9 cellular contexts compared by ENCODE assay signal in genomic region chr22:50169181-50169759, GRCh38. TPM values are rescaled to one million over a fixed set of nuclear protein-coding genes. Genes with fewer than 3 reads are reported as not detected.
DNase-seq lines count a peak whose midpoint lies in the region; ATAC-seq, FAIRE-seq and TF ChIP-seq lines count a peak whose summit lies in the region.
"Had no signal": no experiment of that assay in that cellular context is flagged by ENCODE, and none has a peak within 500 bp of the region (broad histone marks: within the 10 kb centered on the region; RNA-seq: fewer than 3 reads in every experiment).

No MANE protein-coding gene starts in this region.

- FAIRE-seq in GM19239 (lab: Jason Lieb, UNC) = no peak
- FAIRE-seq: frontal cortex had no signal

- peak overlapping the region in 3 of 4 donors; percentile 41 to 53 (median 50) for H3K4me3 ChIP-seq in transverse colon

- in situ Hi-C loops in transverse colon (cut with MboI; ENCODE audit: low pct_ligation_motif_present in 1 of 4, low pct_unique_long_range_greater_than_20kb in 1 of 4, low sequenced_read_pairs in 3 of 4) = no loop called here

- H3K27ac Mint-ChIP-seq in activated T-helper 2 cell treated with anti-CD3 and anti-CD28 coated beads, Interferon-gamma antibody, Interleukin-2, Interleukin-4, amounts not matched to agents 10 μg/mL and 5 μg/mL and 100 μg/mL, durations not matched to agents 14 hours and 24 hours and 36 hours = no peak overlapping the region
- H3K27ac Mint-ChIP-seq in memory B cell = peak overlapping the region; percentile 82

- H3K9me3 ChIP-seq in transverse colon = no peaks in the 10 kb centered on the region

- H3K4me1 ChIP-seq in transverse colon = peaks cover 0 to 13% (median 11%) of the 10 kb centered on the region in 4 donors

- peaks cover 12% of the 10 kb centered on the region for H3K4me1 Mint-ChIP-seq in activated T-helper 2 cell treated with anti-CD3 and anti-CD28 coated beads, Interferon-gamma antibody, Interleukin-2, Interleukin-4, amounts not matched to agents 10 μg/mL and 5 μg/mL and 100 μg/mL, durations not matched to agents 14 hours and 24 hours and 36 hours (ENCODE audit: low read depth)
- H3K4me1 Mint-ChIP-seq in memory B cell = peaks cover 11% of the 10 kb centered on the region

- no peaks in the 10 kb centered on the region for H3K36me3 Mint-ChIP-seq in activated T-helper 2 cell treated with anti-CD3 and anti-CD28 coated beads, Interferon-gamma antibody, Interleukin-2, Interleukin-4, amounts not matched to agents 10 μg/mL and 5 μg/mL and 100 μg/mL, durations not matched to agents 14 hours and 24 hours and 36 hours (ENCODE audit: low read depth)
- H3K36me3 Mint-ChIP-seq in memory B cell = no peaks in the 10 kb centered on the region

- intact Hi-C loops in activated T-helper 2 cell treated with anti-CD3 and anti-CD28 coated beads, Interferon-gamma antibody, Interleukin-2, Interleukin-4, amounts not matched to agents 10 μg/mL and 5 μg/mL and 100 μg/mL, durations not matched to agents 14 hours and 24 hours and 36 hours (cut with micrococcal nuclease) = no loop called here
- intact Hi-C loops in transverse colon (cut with DNase I; ENCODE audit: low total_unique reads) = no loop called here

- no peak for TF ChIP-seq POLR2A in transverse colon (IDR thresholded peaks at IDR 0.05)

- H3K27me3 Mint-ChIP-seq in activated T-helper 2 cell treated with anti-CD3 and anti-CD28 coated beads, Interferon-gamma antibody, Interleukin-2, Interleukin-4, amounts not matched to agents 10 μg/mL and 5 μg/mL and 100 μg/mL, durations not matched to agents 14 hours and 24 hours and 36 hours (ENCODE audit: low read depth) = peaks cover 26% of the 10 kb centered on the region
- H3K27me3 Mint-ChIP-seq in memory B cell = peaks cover 23% of the 10 kb centered on the region

- peak; percentile 57 for DNase-seq in activated effector memory CD4-positive, alpha-beta T cell treated with anti-CD3 and anti-CD28 coated beads, Interleukin-2, amount 50 U/mL, for 16 hours
- DNase-seq in activated effector memory CD4-positive, alpha-beta T cell treated with Interleukin-2 at 50 U/mL for 16 hours = no peak
- DNase-seq in activated T-helper 2 cell treated with anti-CD3 and anti-CD28 coated beads, Interferon-gamma antibody, Interleukin-2, Interleukin-4, amounts not matched to agents 10 μg/mL and 5 μg/mL and 100 μg/mL, durations not matched to agents 14 hours and 24 hours and 36 hours (ENCODE audit: low spot score) = no peak
- DNase-seq in memory B cell (ENCODE audit: low spot score in 2 of 2) (no peak), transverse colon (no peak), GM03348 (ENCODE audit: low spot score) (no peak), GM19239 (ENCODE audit: insufficient read length, low spot score) (no peak), NCI-H774 (lab: John Stamatoyannopoulos, UW) (no peak)

- no peaks in the 10 kb centered on the region for H3K36me3 ChIP-seq in transverse colon

- no peak for TF ChIP-seq EP300 in transverse colon (IDR thresholded peaks at IDR 0.05; ENCODE audit: low read depth)

- peak overlapping the region; percentile 74 for H3K4me3 Mint-ChIP-seq in activated T-helper 2 cell treated with anti-CD3 and anti-CD28 coated beads, Interferon-gamma antibody, Interleukin-2, Interleukin-4, amounts not matched to agents 10 μg/mL and 5 μg/mL and 100 μg/mL, durations not matched to agents 14 hours and 24 hours and 36 hours (ENCODE audit: low read depth)
- peak overlapping the region; percentile 82 for H3K4me3 Mint-ChIP-seq in memory B cell

- 14 to 27% methylated on average over 3 to 28 of the region's 36 CpGs for WGBS in transverse colon (ENCODE audit: low coverage in 1 of 2), 2 donors

- ATAC-seq in memory B cell (ENCODE audit: low read depth) = no peak

- no peak overlapping the region for H3K27ac ChIP-seq in transverse colon

- H3K9me3 Mint-ChIP-seq in activated T-helper 2 cell treated with anti-CD3 and anti-CD28 coated beads, Interferon-gamma antibody, Interleukin-2, Interleukin-4, amounts not matched to agents 10 μg/mL and 5 μg/mL and 100 μg/mL, durations not matched to agents 14 hours and 24 hours and 36 hours = no peaks in the 10 kb centered on the region
- no peaks in the 10 kb centered on the region for H3K9me3 Mint-ChIP-seq in memory B cell

- H3K27me3 ChIP-seq in transverse colon = peaks cover 51% of the 10 kb centered on the region

- TF ChIP-seq CTCF in transverse colon (IDR thresholded peaks at IDR 0.05) = no peak

RNA-seq across cellular contexts. Expression of gene PANX2, which starts 1.3 kb away (rescaled TPM):
- total RNA-seq in activated T-helper 2 cell treated with anti-CD3 and anti-CD28 coated beads, Interferon-gamma antibody, Interleukin-2, Interleukin-4, amounts not matched to agents 10 μg/mL and 5 μg/mL and 100 μg/mL, durations not matched to agents 14 hours and 24 hours and 36 hours = 2.4 and 2.8 TPM in 2 replicates
- total RNA-seq in transverse colon = under 1 TPM in 1 of 4 donors, not detected in 3; 0.32 TPM

RNA-seq across cellular contexts. Expression of gene TRABD, which starts 16.4 kb away (rescaled TPM):
- 104 and 109 TPM in 2 replicates for total RNA-seq in activated T-helper 2 cell treated with anti-CD3 and anti-CD28 coated beads, Interferon-gamma antibody, Interleukin-2, Interleukin-4, amounts not matched to agents 10 μg/mL and 5 μg/mL and 100 μg/mL, durations not matched to agents 14 hours and 24 hours and 36 hours
- total RNA-seq in transverse colon = 100 to 1,000 TPM in 1 of 4 donors, 10 to 100 TPM in 3; 40.6 to 109 (median 69.4) TPM

RNA-seq across cellular contexts. Expression of gene SELENOO, which starts 31.5 kb away (rescaled TPM):
- total RNA-seq in activated T-helper 2 cell treated with anti-CD3 and anti-CD28 coated beads, Interferon-gamma antibody, Interleukin-2, Interleukin-4, amounts not matched to agents 10 μg/mL and 5 μg/mL and 100 μg/mL, durations not matched to agents 14 hours and 24 hours and 36 hours = 26.3 and 26.4 TPM in 2 replicates
- total RNA-seq in transverse colon = 10 to 100 TPM; 27.3 to 91.3 (median 35.1) TPM
